ENCODE assay signal across 8 cellular contexts in the genomic region with DNA sequence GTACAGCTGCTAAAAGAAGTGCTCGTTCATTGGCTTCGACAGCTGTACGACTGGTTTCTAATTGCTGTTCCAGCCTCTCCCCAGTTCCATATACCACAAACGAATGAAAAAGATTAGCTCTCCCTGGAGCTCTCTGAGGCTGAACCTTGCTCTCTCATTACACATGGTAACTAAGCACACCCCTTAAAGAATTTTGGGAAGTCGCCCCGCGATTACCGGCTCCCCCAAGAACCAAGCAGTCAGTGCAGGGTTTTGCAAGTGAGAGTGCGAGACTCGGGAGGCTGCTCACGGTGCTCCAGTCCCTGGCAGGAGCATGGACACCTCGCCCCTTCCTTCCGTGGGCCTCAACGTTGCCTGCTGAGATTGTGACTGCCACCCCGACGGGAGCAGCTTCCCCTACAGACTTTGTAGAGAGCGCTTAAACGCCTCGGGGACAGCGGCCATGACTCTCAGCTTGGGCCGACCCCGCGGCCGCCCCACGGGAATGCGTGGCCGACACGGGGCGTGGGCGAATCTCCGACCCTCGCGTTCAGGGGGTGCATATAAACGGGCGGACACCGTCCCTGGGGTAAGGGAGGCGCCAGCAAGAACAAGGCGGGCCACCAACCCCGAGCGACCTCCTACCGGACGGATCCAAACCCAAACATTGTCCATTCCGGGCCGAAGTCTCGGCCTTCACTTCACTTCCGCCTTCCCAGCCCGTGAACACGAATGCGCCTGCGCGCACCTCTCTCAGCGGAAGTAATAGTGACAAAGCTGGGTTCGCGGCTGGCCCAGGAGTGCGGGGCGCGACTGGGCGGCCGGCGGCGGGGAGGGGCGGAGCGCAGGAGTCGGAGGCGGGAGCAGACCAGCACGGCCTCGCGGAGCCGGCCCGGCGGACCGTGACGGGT. TPM values are rescaled to one million over a fixed set of nuclear protein-coding genes. Genes with fewer than 3 reads are reported as not detected.
DNase-seq lines count a peak whose midpoint lies in the region; TF ChIP-seq lines count a peak whose summit lies in the region.

A gene with protein sequence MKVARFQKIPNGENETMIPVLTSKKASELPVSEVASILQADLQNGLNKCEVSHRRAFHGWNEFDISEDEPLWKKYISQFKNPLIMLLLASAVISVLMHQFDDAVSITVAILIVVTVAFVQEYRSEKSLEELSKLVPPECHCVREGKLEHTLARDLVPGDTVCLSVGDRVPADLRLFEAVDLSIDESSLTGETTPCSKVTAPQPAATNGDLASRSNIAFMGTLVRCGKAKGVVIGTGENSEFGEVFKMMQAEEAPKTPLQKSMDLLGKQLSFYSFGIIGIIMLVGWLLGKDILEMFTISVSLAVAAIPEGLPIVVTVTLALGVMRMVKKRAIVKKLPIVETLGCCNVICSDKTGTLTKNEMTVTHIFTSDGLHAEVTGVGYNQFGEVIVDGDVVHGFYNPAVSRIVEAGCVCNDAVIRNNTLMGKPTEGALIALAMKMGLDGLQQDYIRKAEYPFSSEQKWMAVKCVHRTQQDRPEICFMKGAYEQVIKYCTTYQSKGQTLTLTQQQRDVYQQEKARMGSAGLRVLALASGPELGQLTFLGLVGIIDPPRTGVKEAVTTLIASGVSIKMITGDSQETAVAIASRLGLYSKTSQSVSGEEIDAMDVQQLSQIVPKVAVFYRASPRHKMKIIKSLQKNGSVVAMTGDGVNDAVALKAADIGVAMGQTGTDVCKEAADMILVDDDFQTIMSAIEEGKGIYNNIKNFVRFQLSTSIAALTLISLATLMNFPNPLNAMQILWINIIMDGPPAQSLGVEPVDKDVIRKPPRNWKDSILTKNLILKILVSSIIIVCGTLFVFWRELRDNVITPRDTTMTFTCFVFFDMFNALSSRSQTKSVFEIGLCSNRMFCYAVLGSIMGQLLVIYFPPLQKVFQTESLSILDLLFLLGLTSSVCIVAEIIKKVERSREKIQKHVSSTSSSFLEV (plus strand): TSS at position 845 of the 890 bp plus-strand sequence. CDS start 686 bp downstream, outside the sequence.

- H3K4me1 ChIP-seq in effector memory CD4-positive, alpha-beta T cell (ENCODE audit: control insufficient read depth, insufficient read depth, low read length, poor library complexity, severe bottlenecking), result peaks cover 9% of the 10 kb centered on the region

- no peaks in the 10 kb centered on the region for H3K9me3 ChIP-seq in effector memory CD4-positive, alpha-beta T cell (ENCODE audit: control insufficient read depth, low read length)

- no peak for TF ChIP-seq CTCF in GM20000 (IDR thresholded peaks at IDR 0.05; ENCODE audit: extremely low read depth, missing control alignments)

- DNase-seq in COLO668 (lab: John Stamatoyannopoulos, UW; ENCODE audit: unreplicated experiment), result peak; percentile 95
- peak; percentile 96 for DNase-seq in GM20000 (ENCODE audit: low spot score)
- DNase-seq in HT-29 (ENCODE audit: low spot score), result peak; percentile 98
- peak; percentile 93 for DNase-seq in NK-92 treated with Interleukin-12 subunit alpha and Interleukin-12 subunit beta, amount 100 ng/mL, for 24 hours (lab: John Stamatoyannopoulos, UW)
- peak; percentile 82 to 89 (median 85) for DNase-seq in effector memory CD4-positive, alpha-beta T cell
- peak; percentile 98 for DNase-seq in medulla oblongata (ENCODE audit: extremely low spot score)
- peak; percentile 87 for DNase-seq in stimulated activated CD8-positive, alpha-beta memory T cell treated with anti-CD3 and anti-CD28 coated beads, Interleukin-12 subunit alpha, Interleukin-12 subunit beta, amount 100 ng/mL, for 1 hour (ENCODE audit: low read depth)

- H3K27me3 ChIP-seq in effector memory CD4-positive, alpha-beta T cell (replicated peaks; ENCODE audit: control insufficient read depth, insufficient read depth, low read length, poor library complexity, severe bottlenecking), result no peaks in the 10 kb centered on the region

- H3K4me3 ChIP-seq in effector memory CD4-positive, alpha-beta T cell (ENCODE audit: insufficient read depth, low read depth, low read length, poor library complexity, severe bottlenecking), result peak within 1 kb of the TSS; percentile 98

- CTCF ChIA-PET in activated CD8-positive, alpha-beta memory T cell treated with anti-CD3 and anti-CD28 coated beads for 36 hours (lab: Charles Lee), result interaction anchor here (0.5 to 3.1 kb wide), 10 partner anchors 21 to 496 kb away, joined by 3 to 17 read pairs (median 4); partner anchors contain the start of gene PIK3R4

- POLR2A ChIA-PET in activated CD8-positive, alpha-beta memory T cell treated with anti-CD3 and anti-CD28 coated beads for 36 hours (lab: Charles Lee), result interaction anchor here (0.6 to 2.2 kb wide), 8 partner anchors 14 to 554 kb away, joined by 3 to 17 read pairs (median 6); partner anchors contain the start of genes ASTE1, NEK11 and PIK3R4

- H3K36me3 ChIP-seq in effector memory CD4-positive, alpha-beta T cell (ENCODE audit: control insufficient read depth, insufficient read depth, low read length), result no peaks in the 10 kb centered on the region

- H3K27ac ChIP-seq in effector memory CD4-positive, alpha-beta T cell (ENCODE audit: insufficient read depth, low read length, poor library complexity, severe bottlenecking), result peak within 1 kb of the TSS; percentile 98

RNA-seq across cellular contexts. Expression of the gene that starts here (rescaled TPM):
- total RNA-seq in HT-29 (2014; rRNA removed; shearing (Covaris generic)), result 20.9 and 29.3 TPM in 2 replicates
- 10 to 100 TPM; 63.4 to 63.5 TPM for total RNA-seq in activated CD8-positive, alpha-beta memory T cell treated with anti-CD3 and anti-CD28 coated beads for 36 hours

Comparison
In these comparisons a context has a peak if more than half of its experiments do, and no peak if none do; other contexts are left out.
1. Peak in every context shown above with its lines: DNase-seq, H3K4me3 ChIP-seq and H3K27ac ChIP-seq.